ENCODE assay signal across 1 cellular context in the genomic region with DNA sequence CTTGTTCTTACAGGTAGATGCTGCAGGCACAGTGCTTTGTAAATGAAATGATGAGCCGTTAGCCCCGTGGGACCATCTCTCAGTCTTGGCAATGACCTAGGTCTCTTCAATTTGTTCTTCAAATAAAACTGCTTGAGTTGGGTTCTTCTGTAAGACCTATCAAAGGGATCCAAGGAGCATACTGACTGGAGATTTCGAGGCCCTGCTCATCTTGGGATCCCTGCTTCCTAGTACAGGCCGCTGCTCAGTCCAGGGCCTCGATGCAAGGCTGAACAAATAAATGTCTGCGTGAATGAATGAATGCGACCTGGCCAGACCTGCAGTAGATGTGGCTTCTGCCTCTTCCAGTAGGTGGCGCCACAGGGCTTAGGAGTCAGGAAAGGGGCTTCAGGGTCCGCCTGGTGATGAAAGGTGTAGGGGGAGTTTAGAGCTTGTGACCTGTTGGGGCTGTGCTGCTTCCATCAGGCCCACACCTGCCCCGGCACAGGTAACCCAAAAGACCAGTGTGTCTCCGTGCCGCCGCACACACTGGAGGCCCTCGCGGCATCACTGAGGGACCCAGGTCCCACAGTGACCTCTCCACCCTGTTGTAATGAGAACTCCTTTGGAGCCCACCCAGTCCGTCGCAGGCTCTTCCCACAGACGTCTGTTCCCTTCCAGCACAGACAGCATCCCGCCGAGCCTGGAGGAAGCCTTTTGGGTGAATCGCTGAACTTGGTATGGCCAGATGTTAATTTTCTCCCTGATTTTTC.
TF ChIP-seq lines count a peak whose summit lies in the region.

No MANE protein-coding gene starts in this region.

TF ChIP-seq in GM23338, 12 proteins besides CTCF, POLR2A, EP300 and RAD21 (continued from another document):
- TF ChIP-seq, protein P1, sequence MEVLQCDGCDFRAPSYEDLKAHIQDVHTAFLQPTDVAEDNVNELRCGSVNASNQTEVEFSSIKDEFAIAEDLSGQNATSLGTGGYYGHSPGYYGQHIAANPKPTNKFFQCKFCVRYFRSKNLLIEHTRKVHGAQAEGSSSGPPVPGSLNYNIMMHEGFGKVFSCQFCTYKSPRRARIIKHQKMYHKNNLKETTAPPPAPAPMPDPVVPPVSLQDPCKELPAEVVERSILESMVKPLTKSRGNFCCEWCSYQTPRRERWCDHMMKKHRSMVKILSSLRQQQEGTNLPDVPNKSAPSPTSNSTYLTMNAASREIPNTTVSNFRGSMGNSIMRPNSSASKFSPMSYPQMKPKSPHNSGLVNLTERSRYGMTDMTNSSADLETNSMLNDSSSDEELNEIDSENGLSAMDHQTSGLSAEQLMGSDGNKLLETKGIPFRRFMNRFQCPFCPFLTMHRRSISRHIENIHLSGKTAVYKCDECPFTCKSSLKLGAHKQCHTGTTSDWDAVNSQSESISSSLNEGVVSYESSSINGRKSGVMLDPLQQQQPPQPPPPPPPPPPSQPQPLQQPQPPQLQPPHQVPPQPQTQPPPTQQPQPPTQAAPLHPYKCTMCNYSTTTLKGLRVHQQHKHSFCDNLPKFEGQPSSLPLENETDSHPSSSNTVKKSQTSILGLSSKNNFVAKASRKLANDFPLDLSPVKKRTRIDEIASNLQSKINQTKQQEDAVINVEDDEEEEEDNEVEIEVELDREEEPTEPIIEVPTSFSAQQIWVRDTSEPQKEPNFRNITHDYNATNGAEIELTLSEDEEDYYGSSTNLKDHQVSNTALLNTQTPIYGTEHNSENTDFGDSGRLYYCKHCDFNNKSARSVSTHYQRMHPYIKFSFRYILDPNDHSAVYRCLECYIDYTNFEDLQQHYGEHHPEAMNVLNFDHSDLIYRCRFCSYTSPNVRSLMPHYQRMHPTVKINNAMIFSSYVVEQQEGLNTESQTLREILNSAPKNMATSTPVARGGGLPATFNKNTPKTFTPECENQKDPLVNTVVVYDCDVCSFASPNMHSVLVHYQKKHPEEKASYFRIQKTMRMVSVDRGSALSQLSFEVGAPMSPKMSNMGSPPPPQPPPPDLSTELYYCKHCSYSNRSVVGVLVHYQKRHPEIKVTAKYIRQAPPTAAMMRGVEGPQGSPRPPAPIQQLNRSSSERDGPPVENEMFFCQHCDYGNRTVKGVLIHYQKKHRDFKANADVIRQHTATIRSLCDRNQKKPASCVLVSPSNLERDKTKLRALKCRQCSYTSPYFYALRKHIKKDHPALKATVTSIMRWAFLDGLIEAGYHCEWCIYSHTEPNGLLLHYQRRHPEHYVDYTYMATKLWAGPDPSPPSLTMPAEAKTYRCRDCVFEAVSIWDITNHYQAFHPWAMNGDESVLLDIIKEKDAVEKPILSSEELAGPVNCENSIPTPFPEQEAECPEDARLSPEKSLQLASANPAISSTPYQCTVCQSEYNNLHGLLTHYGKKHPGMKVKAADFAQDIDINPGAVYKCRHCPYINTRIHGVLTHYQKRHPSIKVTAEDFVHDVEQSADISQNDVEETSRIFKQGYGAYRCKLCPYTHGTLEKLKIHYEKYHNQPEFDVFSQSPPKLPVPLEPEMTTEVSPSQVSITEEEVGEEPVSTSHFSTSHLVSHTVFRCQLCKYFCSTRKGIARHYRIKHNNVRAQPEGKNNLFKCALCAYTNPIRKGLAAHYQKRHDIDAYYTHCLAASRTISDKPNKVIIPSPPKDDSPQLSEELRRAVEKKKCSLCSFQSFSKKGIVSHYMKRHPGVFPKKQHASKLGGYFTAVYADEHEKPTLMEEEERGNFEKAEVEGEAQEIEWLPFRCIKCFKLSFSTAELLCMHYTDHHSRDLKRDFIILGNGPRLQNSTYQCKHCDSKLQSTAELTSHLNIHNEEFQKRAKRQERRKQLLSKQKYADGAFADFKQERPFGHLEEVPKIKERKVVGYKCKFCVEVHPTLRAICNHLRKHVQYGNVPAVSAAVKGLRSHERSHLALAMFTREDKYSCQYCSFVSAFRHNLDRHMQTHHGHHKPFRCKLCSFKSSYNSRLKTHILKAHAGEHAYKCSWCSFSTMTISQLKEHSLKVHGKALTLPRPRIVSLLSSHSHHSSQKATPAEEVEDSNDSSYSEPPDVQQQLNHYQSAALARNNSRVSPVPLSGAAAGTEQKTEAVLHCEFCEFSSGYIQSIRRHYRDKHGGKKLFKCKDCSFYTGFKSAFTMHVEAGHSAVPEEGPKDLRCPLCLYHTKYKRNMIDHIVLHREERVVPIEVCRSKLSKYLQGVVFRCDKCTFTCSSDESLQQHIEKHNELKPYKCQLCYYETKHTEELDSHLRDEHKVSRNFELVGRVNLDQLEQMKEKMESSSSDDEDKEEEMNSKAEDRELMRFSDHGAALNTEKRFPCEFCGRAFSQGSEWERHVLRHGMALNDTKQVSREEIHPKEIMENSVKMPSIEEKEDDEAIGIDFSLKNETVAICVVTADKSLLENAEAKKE (CRISPR knock-in tag; IDR thresholded peaks at IDR 0.05) = no peak
- TF ChIP-seq NANOG (IDR thresholded peaks at IDR 0.05; ENCODE audit: borderline replicate concordance) (no peak), POLR2AphosphoS5 (IDR thresholded peaks at IDR 0.05; ENCODE audit: low read depth) (no peak)
